In genomic region chr14:54929556-54929955, GRCh38 we compare ENCODE assay signal across 17 cellular contexts.
DNase-seq lines count a peak whose midpoint lies in the region; ATAC-seq and TF ChIP-seq lines count a peak whose summit lies in the region.
"Had no signal": no experiment of that assay in that cellular context is flagged by ENCODE, and none has a peak within 500 bp of the region (broad histone marks: within the 10 kb centered on the region; RNA-seq: fewer than 3 reads in every experiment).

No MANE protein-coding gene starts in this region.

- H3K4me3 ChIP-seq in LNCaP clone FGC (ENCODE audit: low read depth, low read length), result no peak overlapping the region
- H3K4me3 ChIP-seq: A549, Peyer's patch had no signal

- DNase-seq in NCI-H2081 (lab: John Stamatoyannopoulos, UW) (peak; percentile 8 to 39), NCI-H2081 treated with DMSO at 0.1 percent for 48 hours (lab: John Stamatoyannopoulos, UW) (no peak), LNCaP clone FGC (ENCODE audit: low read depth) (peak; percentile 14), NCI-H345 treated with DMSO at 0.1 percent for 48 hours (lab: John Stamatoyannopoulos, UW; ENCODE audit: unreplicated experiment) (peak; percentile 21), amniotic epithelial cell (ENCODE audit: low read depth) (peak; percentile 38), retina (no peak), globus pallidus (ENCODE audit: low spot score) (no peak)
- DNase-seq: C1 segment of cervical spinal cord, NCI-H1694 treated with DMSO at 0.1 percent for 48 hours, NCI-H446, NCI-H82, Peyer's patch, T-cell, T-helper 9 cell had no signal

- no peak for TF ChIP-seq CTCF in LNCaP clone FGC (IDR thresholded peaks at IDR 0.05; ENCODE audit: control insufficient read depth, extremely low read depth, insufficient read depth)

- no peak for ATAC-seq in GM18909 (IDR thresholded peaks at IDR 0.05; ENCODE audit: poor library complexity, unreplicated experiment)
- ATAC-seq: A549, Right ventricle myocardium inferior, T-cell had no signal

Comparison
In these comparisons a context has a peak if more than half of its experiments do, and no peak if none do; other contexts are left out.
1. DNase-seq: peak in NCI-H2081 (2 of 2), LNCaP clone FGC (single experiment), NCI-H345 treated with DMSO at 0.1 percent for 48 hours (single experiment) and amniotic epithelial cell (single experiment); none in NCI-H2081 treated with DMSO at 0.1 percent for 48 hours (single experiment), retina (single experiment) and globus pallidus (single experiment).